In the genomic region with DNA sequence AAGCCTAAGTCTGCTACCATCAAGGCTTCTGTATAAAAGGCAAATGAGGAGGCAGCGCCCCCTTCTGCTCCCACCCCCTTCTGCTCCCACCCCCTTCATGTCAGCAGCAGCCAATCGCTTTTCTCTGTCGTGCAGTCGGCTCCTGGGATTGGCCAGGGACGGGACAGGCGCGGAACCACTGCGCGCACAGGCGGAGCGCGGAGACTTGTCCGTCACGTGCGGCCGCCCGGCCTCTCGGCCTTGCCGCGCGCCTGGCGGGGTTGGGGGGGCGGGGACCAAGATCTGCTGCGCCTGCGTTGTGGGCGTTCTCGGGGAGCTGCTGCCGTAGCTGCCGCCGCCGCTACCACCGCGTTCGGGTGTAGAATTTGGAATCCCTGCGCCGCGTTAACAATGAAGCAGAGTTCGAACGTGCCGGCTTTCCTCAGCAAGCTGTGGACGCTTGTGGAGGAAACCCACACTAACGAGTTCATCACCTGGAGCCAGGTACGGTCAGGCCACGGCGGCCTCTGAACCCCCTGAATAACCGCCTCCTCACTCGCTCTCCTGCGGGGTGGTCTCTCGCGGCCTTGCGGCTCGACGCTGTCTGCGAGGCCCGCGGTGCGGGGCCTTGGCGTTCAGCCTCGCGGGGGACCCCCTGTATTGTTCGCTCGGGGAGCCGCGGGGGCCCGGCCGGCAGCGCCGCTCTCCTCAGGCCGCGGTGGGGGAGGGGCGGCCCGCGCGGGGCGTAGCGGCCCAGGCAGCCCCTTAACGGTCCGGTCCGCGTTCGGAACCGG, we compare ENCODE assay signal across 8 cellular contexts. TPM values are rescaled to one million over a fixed set of nuclear protein-coding genes. Genes with fewer than 3 reads are reported as not detected.
DNase-seq lines count a peak whose midpoint lies in the region; ATAC-seq and TF ChIP-seq lines count a peak whose summit lies in the region.

TSS of gene HSF2 (plus strand) at position 305 of the 773 bp plus-strand sequence. CDS start at position 391, 86 bp downstream.

- POLR2A ChIA-PET in AG04449 (lab: Yijun Ruan, JAX): interaction anchor here (0.6 to 1.5 kb wide), 2 partner anchors 36 to 72 kb away, joined by 3 to 5 read pairs; partner anchors contain the start of gene SERINC1

- DNase-seq in AG04449 (ENCODE audit: low read depth, low spot score): no peak
- DNase-seq in NCI-H2227 (lab: John Stamatoyannopoulos, UW; ENCODE audit: unreplicated experiment): peak; percentile 96
- DNase-seq in cardiac fibroblast (ENCODE audit: low read depth in 2 of 2): peak; percentile 98 to 99
- peak; percentile 91 to 94 (median 93) for DNase-seq in immature natural killer cell
- peak; percentile 98 for DNase-seq in spleen

- H3K27ac ChIP-seq in spleen: peak within 1 kb of the TSS; percentile 69 to 90 (median 84)

- TF ChIP-seq CTCF in AG04449 (IDR thresholded peaks at IDR 0.05; ENCODE audit: insufficient read depth, low read length, missing control alignments) (peak; percentile 20), WI38 (IDR thresholded peaks at IDR 0.05; ENCODE audit: low read depth, low read length) (no peak), cardiac fibroblast (IDR thresholded peaks at IDR 0.05; ENCODE audit: low read depth, low read length) (no peak), spleen (IDR thresholded peaks at IDR 0.05 in 8 of 11, conservative IDR thresholded peaks at IDR 0.05 in 3 of 11) (peak in 8 of 11 experiments; percentile 22 to 67 (median 50))

- no peaks in the 10 kb centered on the region for H3K27me3 ChIP-seq in spleen (replicated peaks in 1 of 7)

- peaks cover 10 to 54% (median 18%) of the 10 kb centered on the region in 6 donors for H3K4me1 ChIP-seq in spleen

- H3K4me3 Mint-ChIP-seq in immature natural killer cell: peak within 1 kb of the TSS; percentile 95 to 98 (median 96)

- peaks cover 16 to 40% of the 10 kb centered on the region in 2 donors for H3K4me1 Mint-ChIP-seq in immature natural killer cell

- CTCF ChIA-PET in AG04449 (lab: Yijun Ruan, JAX): interaction anchor here (0.9 to 1.5 kb wide), 4 partner anchors 9 to 131 kb away, joined by 3 to 7 read pairs (median 5); no protein-coding TSS in a partner anchor

- no peaks in the 10 kb centered on the region for H3K9me3 ChIP-seq in spleen

- TF ChIP-seq POLR2A in spleen (IDR thresholded peaks at IDR 0.05): no peak

- peak; percentile 98 for ATAC-seq in GM18873 (IDR thresholded peaks at IDR 0.05; ENCODE audit: low FRiP score, unreplicated experiment)
- peak; percentile 99 for ATAC-seq in HG03139 (IDR thresholded peaks at IDR 0.05; ENCODE audit: unreplicated experiment)

- WGBS in spleen, 5 donors: 0 to 1% (median 0%) methylated on average over 23 to 82 of the region's 82 CpGs

- peak within 1 kb of the TSS; percentile 84 to 97 (median 91) for H3K27ac Mint-ChIP-seq in immature natural killer cell

- H3K4me3 ChIP-seq in AG04449 (ENCODE audit: low read depth, low read length): peak within 1 kb of the TSS; percentile 92
- peak within 1 kb of the TSS; percentile 95 for H3K4me3 ChIP-seq in WI38 (ENCODE audit: low read depth, low read length)
- peak within 1 kb of the TSS; percentile 98 to 99 for H3K4me3 ChIP-seq in cardiac fibroblast (replicated peaks in 1 of 2; ENCODE audit: low read depth in 2 of 2, low read length in 2 of 2)
- H3K4me3 ChIP-seq in spleen: peak within 1 kb of the TSS; percentile 69 to 97 (median 86)

- peaks cover 0 to 2% (median 0%) of the 10 kb centered on the region in 6 donors for H3K9me3 Mint-ChIP-seq in immature natural killer cell

- intact Hi-C loops in spleen (cut with DNase I; ENCODE audit: low total_unique reads): no loop called here

- H3K36me3 ChIP-seq in spleen: no peaks in the 10 kb centered on the region

- peaks cover 6 to 14% (median 7%) of the 10 kb centered on the region in 3 donors for H3K27me3 Mint-ChIP-seq in immature natural killer cell (ENCODE audit: low read depth in 3 of 3)

- H3K36me3 Mint-ChIP-seq in immature natural killer cell: no peaks in the 10 kb centered on the region

RNA-seq across cellular contexts. Expression of gene HSF2, which starts in this region (rescaled TPM):
- polyA plus RNA-seq in immature natural killer cell (10 to 100 TPM in 2 of 3 donors, 1 to 10 TPM in 1; 5.3 to 12.2 (median 11.6) TPM), spleen (10 to 100 TPM in 1 of 3 donors, 1 to 10 TPM in 2; 8.5 to 11.2 (median 9.4) TPM)
- 10 to 100 TPM in 5 of 7 donors, 1 to 10 TPM in 2; 7.5 to 18.2 (median 14.9) TPM for total RNA-seq in spleen

Comparison
In these comparisons a context has a peak if more than half of its experiments do, and no peak if none do; other contexts are left out.
1. CTCF ChIP-seq: peak in AG04449 (single experiment) and spleen (8 of 11); none in WI38 (single experiment) and cardiac fibroblast (single experiment).
2. Peak in every context shown above with its lines, with median percentiles within 50 percentile points of each other: H3K4me3 ChIP-seq.